ENCODE assay signal across 8 cellular contexts in the genomic region with DNA sequence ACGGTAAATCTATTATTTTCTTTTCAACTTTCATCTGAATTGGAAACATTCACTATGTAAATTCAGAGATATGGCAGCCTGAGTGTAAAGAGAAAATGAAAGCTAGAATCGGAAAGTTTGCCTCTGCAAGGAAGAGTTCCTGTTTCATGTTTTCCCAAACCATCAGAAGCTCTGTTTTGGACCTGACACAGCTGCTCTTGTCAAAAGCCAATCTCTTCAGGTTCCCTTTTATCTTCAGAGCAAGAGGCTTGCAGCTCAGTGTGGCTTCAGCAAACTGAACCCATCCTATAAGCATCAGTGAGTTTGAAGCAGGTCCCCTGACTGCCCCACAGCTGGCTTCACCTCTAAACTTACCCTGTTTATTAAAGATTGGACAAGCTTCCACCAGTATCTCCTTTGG.
DNase-seq lines count a peak whose midpoint lies in the region; ATAC-seq, FAIRE-seq and TF ChIP-seq lines count a peak whose summit lies in the region.

No MANE protein-coding gene starts in this region.

- H3K9me3 Mint-ChIP-seq in immature natural killer cell (peaks cover 0 to 28% (median 7%) of the 10 kb centered on the region in 6 donors), chondrocyte (ENCODE audit: low read depth) (no peaks in the 10 kb centered on the region)

- H3K4me3 Mint-ChIP-seq in immature natural killer cell (peak overlapping the region; percentile 5 to 55 (median 45)), chondrocyte (ENCODE audit: unreplicated experiment) (no peak overlapping the region)

- no peaks in the 10 kb centered on the region for H3K36me3 Mint-ChIP-seq in immature natural killer cell
- no peaks in the 10 kb centered on the region for H3K36me3 Mint-ChIP-seq in chondrocyte (ENCODE audit: low read depth)

- FAIRE-seq in GM12891 (lab: Jason Lieb, UNC): peak; percentile 47

- TF ChIP-seq CTCF in chondrocyte (IDR thresholded peaks at IDR 0.05): no peak

- H3K4me1 Mint-ChIP-seq in immature natural killer cell: peaks cover 6 to 19% of the 10 kb centered on the region in 2 donors
- H3K4me1 Mint-ChIP-seq in chondrocyte (ENCODE audit: low read depth): peaks cover 3% of the 10 kb centered on the region

- TF ChIP-seq POLR2A in GM12891 (IDR thresholded peaks at IDR 0.05; ENCODE audit: low read depth, low read length): no peak

- H3K27me3 Mint-ChIP-seq in immature natural killer cell (ENCODE audit: low read depth in 3 of 3) (no peaks in the 10 kb centered on the region), chondrocyte (ENCODE audit: low read depth) (no peaks in the 10 kb centered on the region)

- H3K27ac Mint-ChIP-seq in immature natural killer cell (peak overlapping the region in 1 of 6 donors; percentile 6), chondrocyte (ENCODE audit: unreplicated experiment) (no peak overlapping the region)

- DNase-seq in GM12891 (ENCODE audit: insufficient read length, low spot score) (peak; percentile 2), HT1080 (ENCODE audit: low read depth) (peak; percentile 4), immature natural killer cell (no peak), cortex of kidney (lab: John Stamatoyannopoulos, UW) (no peak), chondrocyte (ENCODE audit: low spot score) (no peak), NCI-H1105 treated with DMSO at 0.1 percent for 48 hours (lab: John Stamatoyannopoulos, UW) (no peak), T1000 (lab: John Stamatoyannopoulos, UW) (no peak)

- peak; percentile 92 for ATAC-seq in GM21528 (IDR thresholded peaks at IDR 0.05; ENCODE audit: low FRiP score, unreplicated experiment)

TF ChIP-seq in GM12891, 5 proteins besides CTCF, POLR2A, EP300 and RAD21:
- peak; percentile 55 for TF ChIP-seq SPI1 (IDR thresholded peaks at IDR 0.05; ENCODE audit: low read depth, low read length)
- TF ChIP-seq PAX5 (IDR thresholded peaks at IDR 0.05; ENCODE audit: insufficient read depth, low read length, severe bottlenecking): no peak
- no peak for TF ChIP-seq POU2F2 (IDR thresholded peaks at IDR 0.05; ENCODE audit: low read depth, low read length)
- no peak for TF ChIP-seq TAF1 (IDR thresholded peaks at IDR 0.05; ENCODE audit: low read depth, low read length)

Comparison
In these comparisons a context has a peak if more than half of its experiments do, and no peak if none do; other contexts are left out.
1. DNase-seq: peak in GM12891 (single experiment) and HT1080 (single experiment); none in immature natural killer cell (0 of 3), cortex of kidney (single experiment), chondrocyte (single experiment), NCI-H1105 treated with DMSO at 0.1 percent for 48 hours (single experiment) and T1000 (single experiment).